17 cellular contexts compared by ENCODE assay signal in genomic region chr12:25924535-25925001, GRCh38. TPM values are rescaled to one million over a fixed set of nuclear protein-coding genes. Genes with fewer than 3 reads are reported as not detected.
DNase-seq lines count a peak whose midpoint lies in the region; ATAC-seq and TF ChIP-seq lines count a peak whose summit lies in the region.
"Had no signal": no experiment of that assay in that cellular context is flagged by ENCODE, and none has a peak within 500 bp of the region (broad histone marks: within the 10 kb centered on the region; RNA-seq: fewer than 3 reads in every experiment).

No MANE protein-coding gene starts in this region.

- TF ChIP-seq CTCF in A673 (conservative IDR thresholded peaks at IDR 0.05; ENCODE audit: low read depth, low read length) (no peak), adrenal gland (IDR thresholded peaks at IDR 0.05) (no peak), psoas muscle (IDR thresholded peaks at IDR 0.05) (no peak)

- H3K27ac ChIP-seq in A673 (ENCODE audit: low read depth, low read length, poor library complexity, severe bottlenecking) (no peak overlapping the region), adrenal gland (no peak overlapping the region), psoas muscle (no peak overlapping the region)
- H3K27ac ChIP-seq: gastrocnemius medialis had no signal

- CTCF ChIA-PET in A673 (lab: Charles Lee) (no interaction called here), HEK293T (lab: Yijun Ruan, JAX) (no interaction called here)

- no peak for TF ChIP-seq POLR2A in adrenal gland (IDR thresholded peaks at IDR 0.05)

- ATAC-seq in GM21737 (IDR thresholded peaks at IDR 0.05; ENCODE audit: unreplicated experiment) (no peak), psoas muscle (no peak)
- ATAC-seq: activated CD8-positive, alpha-beta T cell treated with anti-CD3 and anti-CD28 coated beads, Interleukin-2, amount 10 ng/mL, durations not matched to agents 7 days and 5 days; gastrocnemius medialis; natural killer cell; stimulated activated naive CD8-positive, alpha-beta T cell treated with anti-CD3 and anti-CD28 coated beads, Interleukin-15, Interleukin-2, amounts not matched to agents 100 U/mL and 50 U/mL, for 24 hours had no signal

- H3K36me3 ChIP-seq in A673 (ENCODE audit: insufficient read depth, low read length, poor library complexity, severe bottlenecking) (no peaks in the 10 kb centered on the region), adrenal gland (replicated peaks in 1 of 2) (no peaks in the 10 kb centered on the region), psoas muscle (ENCODE audit: insufficient read depth in 1 of 2, low read depth in 1 of 2) (no peaks in the 10 kb centered on the region)
- H3K36me3 ChIP-seq: gastrocnemius medialis had no signal

- POLR2A ChIA-PET in A673 (lab: Charles Lee; ENCODE audit: low non-redundant PET): no interaction called here
- POLR2A ChIA-PET in HEK293T (lab: Yijun Ruan, JAX): no interaction called here

- intact Hi-C loops in A673 (cut with micrococcal nuclease; ENCODE audit: unreplicated experiment) (loop anchor here (5.0 kb wide), 1 partner anchor 112 kb away; no protein-coding TSS in a partner anchor), adrenal gland (cut with DNase I) (no loop called here), psoas muscle (cut with DNase I) (no loop called here)

- BruUV-seq in A673 (replicated peaks; lab: Mats Ljungman, UMichigan): no TSS peak

- H3K4me3 ChIP-seq in A673 (ENCODE audit: low read depth, low read length, poor library complexity, severe bottlenecking) (no peak overlapping the region), adrenal gland (no peak overlapping the region), psoas muscle (no peak overlapping the region)
- H3K4me3 ChIP-seq: gastrocnemius medialis had no signal

- H3K4me1 ChIP-seq in A673 (ENCODE audit: insufficient read depth, low read length, poor library complexity, severe bottlenecking): peaks cover 11% of the 10 kb centered on the region
- no peaks in the 10 kb centered on the region for H3K4me1 ChIP-seq in adrenal gland (replicated peaks in 1 of 2)
- no peaks in the 10 kb centered on the region for H3K4me1 ChIP-seq in psoas muscle
- H3K4me1 ChIP-seq: gastrocnemius medialis had no signal

- H3K27me3 ChIP-seq in A673 (replicated peaks; ENCODE audit: insufficient read depth, low read depth, low read length, poor library complexity) (no peaks in the 10 kb centered on the region), adrenal gland (no peaks in the 10 kb centered on the region), psoas muscle (ENCODE audit: insufficient read depth in 3 of 3, low read length in 2 of 3) (no peaks in the 10 kb centered on the region)
- H3K27me3 ChIP-seq: gastrocnemius medialis had no signal

- DNase-seq in A673 (ENCODE audit: low spot score) (peak; percentile 50), HEK293T (ENCODE audit: extremely low spot score) (peak; percentile 22), T1000 (lab: John Stamatoyannopoulos, UW) (peak; percentile 56), glomerular endothelial cell (ENCODE audit: extremely low read depth, low read depth, low spot score) (peak; percentile 60), adrenal gland (no peak), psoas muscle (no peak), KG1 (lab: John Stamatoyannopoulos, UW) (no peak)
- DNase-seq: activated CD8-positive, alpha-beta T cell treated with anti-CD3 and anti-CD28 coated beads, Interleukin-2, amount 10 ng/mL, durations not matched to agents 7 days and 5 days; CD8-positive, alpha-beta memory T cell; gastrocnemius medialis; natural killer cell; NCI-H2081 treated with DMSO at 0.1 percent for 48 hours; NCI-H526; stimulated activated CD4-positive, alpha-beta T cell treated with anti-CD3 and anti-CD28 coated beads, Interleukin-12 subunit alpha, Interleukin-12 subunit beta, amount 100 ng/mL, for 4 hours; stimulated activated naive CD8-positive, alpha-beta T cell treated with anti-CD3 and anti-CD28 coated beads, Interleukin-15, Interleukin-2, amounts not matched to agents 100 U/mL and 50 U/mL, for 24 hours; SW 1271 had no signal

- 77 to 87% (median 81%) methylated on average over 6 to 7 of the region's 7 CpGs for WGBS in adrenal gland, 4 donors
- WGBS in psoas muscle, 3 donors: 59 to 75% (median 71%) methylated on average over 7 of the region's 7 CpGs

- H3K9me3 ChIP-seq in A673 (ENCODE audit: low read depth, low read length, poor library complexity, severe bottlenecking): no peaks in the 10 kb centered on the region
- no peaks in the 10 kb centered on the region for H3K9me3 ChIP-seq in adrenal gland (replicated peaks in 1 of 3)
- no peaks in the 10 kb centered on the region for H3K9me3 ChIP-seq in psoas muscle
- H3K9me3 ChIP-seq: gastrocnemius medialis had no signal

TF ChIP-seq in HEK293T, 16 proteins besides CTCF, POLR2A, EP300 and RAD21:
- TF ChIP-seq BHLHE40 (IDR thresholded peaks at IDR 0.05; ENCODE audit: borderline replicate concordance): no peak
- no peak for TF ChIP-seq SUZ12 (IDR thresholded peaks at IDR 0.05)
- TF ChIP-seq NFRKB (IDR thresholded peaks at IDR 0.05): no peak
- TF ChIP-seq CTBP1 (IDR thresholded peaks at IDR 0.05; ENCODE audit: borderline replicate concordance): no peak
- no peak for TF ChIP-seq ZNF384 (IDR thresholded peaks at IDR 0.05)
- no peak for TF ChIP-seq PKNOX1 (IDR thresholded peaks at IDR 0.05)
- no peak for TF ChIP-seq FOXM1 (IDR thresholded peaks at IDR 0.05; ENCODE audit: borderline replicate concordance)
- no peak for TF ChIP-seq HDGF (IDR thresholded peaks at IDR 0.05; ENCODE audit: borderline replicate concordance)
- TF ChIP-seq TARDBP (IDR thresholded peaks at IDR 0.05): no peak
- no peak for TF ChIP-seq ELF4 (IDR thresholded peaks at IDR 0.05)
- TF ChIP-seq L3MBTL2 (conservative IDR thresholded peaks at IDR 0.05): no peak

RNA-seq across cellular contexts. Expression of gene RASSF8, which starts 33.9 kb away (rescaled TPM):
- 19.8 and 23.1 TPM in 2 replicates for total RNA-seq in A673 (2021)
- total RNA-seq in glomerular endothelial cell: 34.9 and 38.7 TPM in 2 replicates
- 10 to 100 TPM; 29.2 to 85.7 (median 53.9) TPM for total RNA-seq in adrenal gland
- 10 to 100 TPM in 2 of 3 donors, 1 to 10 TPM in 1; 6.5 to 28.7 (median 10.5) TPM for polyA plus RNA-seq in adrenal gland
- 10 to 100 TPM; 41.9 to 80.3 (median 54.2) TPM for total RNA-seq in psoas muscle
- polyA plus RNA-seq in psoas muscle: 10 to 100 TPM in 2 of 3 donors, 1 to 10 TPM in 1; 7.7 to 19.4 (median 14.6) TPM
- polyA plus RNA-seq: CD8-positive, alpha-beta memory T cell had no signal

Comparison
In these comparisons a context has a peak if more than half of its experiments do, and no peak if none do; other contexts are left out.
1. DNase-seq: peak in A673 (single experiment), HEK293T (single experiment), T1000 (single experiment) and glomerular endothelial cell (single experiment); none in adrenal gland (0 of 7), psoas muscle (0 of 2) and KG1 (single experiment).